Comparison of ENCODE assay signal across 27 cellular contexts in the genomic region with DNA sequence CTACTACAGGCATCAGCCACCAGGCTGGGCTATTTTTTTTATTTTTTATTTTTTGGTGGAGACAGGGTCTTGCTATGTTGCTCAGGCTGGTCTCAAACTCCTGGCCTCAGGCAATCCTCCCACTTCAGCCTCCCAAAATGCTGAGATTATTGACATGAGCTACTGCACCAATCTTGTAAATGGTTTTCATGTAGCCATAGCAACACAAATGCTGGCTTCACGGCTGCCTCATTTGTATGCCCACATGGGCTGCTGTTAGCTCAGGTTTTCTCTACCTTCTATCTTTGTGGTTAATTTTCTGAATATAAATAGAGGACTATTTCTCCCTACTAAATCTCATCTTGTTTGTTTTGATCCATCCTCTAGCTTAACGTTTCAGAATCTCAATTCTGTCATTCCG. TPM values are rescaled to one million over a fixed set of nuclear protein-coding genes. Genes with fewer than 3 reads are reported as not detected.
DNase-seq lines count a peak whose midpoint lies in the region; ATAC-seq lines count a peak whose summit lies in the region.
"Had no signal": no experiment of that assay in that cellular context is flagged by ENCODE, and none has a peak within 500 bp of the region (broad histone marks: within the 10 kb centered on the region; RNA-seq: fewer than 3 reads in every experiment).

No MANE protein-coding gene starts in this region.

- no peak for ATAC-seq in GM18909 (IDR thresholded peaks at IDR 0.05; ENCODE audit: poor library complexity, unreplicated experiment)
- ATAC-seq: GM12878, HCT116, Right ventricle myocardium inferior, SK-N-SH treated with all-trans-retinoic acid at 6 μM for 48 hours, T-helper 17 cell had no signal

- H3K9me3 ChIP-seq in Karpas-422 (ENCODE audit: low read length): peaks cover 7% of the 10 kb centered on the region; the same call in 1 of the 2 replicates
- H3K9me3 ChIP-seq: BE2C, SJCRH30 had no signal

- H3K4me1 ChIP-seq in Karpas-422 (ENCODE audit: low read length) (peaks cover 78% of the 10 kb centered on the region), mesendoderm (ENCODE audit: control insufficient read depth, low read depth, low read length) (peaks cover 2% of the 10 kb centered on the region)

- H3K4me3 ChIP-seq in Karpas-422 (ENCODE audit: low read length) (peak overlapping the region; percentile 44), mesendoderm (ENCODE audit: low read length) (no peak overlapping the region)
- H3K4me3 ChIP-seq: GM12878, PC-9, SJCRH30 had no signal

- H3K27me3 ChIP-seq in Karpas-422 (ENCODE audit: low read length): no peaks in the 10 kb centered on the region
- H3K27me3 ChIP-seq in mesendoderm (ENCODE audit: insufficient read depth, low read length, poor library complexity): no peaks in the 10 kb centered on the region
- H3K27me3 ChIP-seq: BE2C, SJCRH30 had no signal

- H3K79me2 ChIP-seq in Karpas-422 (ENCODE audit: low read length): peaks cover 48% of the 10 kb centered on the region
- no peaks in the 10 kb centered on the region for H3K79me2 ChIP-seq in mesendoderm (ENCODE audit: control insufficient read depth, insufficient read depth, low read length)

- no peaks in the 10 kb centered on the region for H4K20me1 ChIP-seq in Karpas-422 (ENCODE audit: insufficient read depth, low read depth, low read length)

- H3K36me3 ChIP-seq in Karpas-422 (ENCODE audit: insufficient read depth, low read length) (peaks cover 10% of the 10 kb centered on the region; the same call in 1 of the 2 replicates), mesendoderm (ENCODE audit: control insufficient read depth, insufficient read depth, low read length) (no peaks in the 10 kb centered on the region)
- H3K36me3 ChIP-seq: BE2C, SJCRH30 had no signal

- H2AFZ ChIP-seq in Karpas-422 (ENCODE audit: low read length): no peak overlapping the region
- H2AFZ ChIP-seq: PC-9 had no signal

- H3K18ac ChIP-seq in mesendoderm (ENCODE audit: low read length): no peak overlapping the region

- H2BK5ac ChIP-seq in mesendoderm (ENCODE audit: low read length): no peak overlapping the region

- no peak overlapping the region for H3K23ac ChIP-seq in mesendoderm (ENCODE audit: low read length)

- no CpG with 5 or more reads among the region's 3 CpGs for WGBS in mesendoderm (ENCODE audit: extremely low coverage, insufficient coverage, low lambda C conversion rate)

- no peaks in the 10 kb centered on the region for H3K9me2 ChIP-seq in Karpas-422 (replicated peaks; ENCODE audit: insufficient read depth, low read length)

- H3K4me2 ChIP-seq in Karpas-422 (ENCODE audit: low read depth, low read length, poor library complexity, severe bottlenecking): peak overlapping the region; percentile 72
- H3K4me2 ChIP-seq in mesendoderm (ENCODE audit: low read length): no peak overlapping the region
- H3K4me2 ChIP-seq: PC-9 had no signal

- no peak overlapping the region for H3K4ac ChIP-seq in mesendoderm (ENCODE audit: low read depth, low read length)

- H3K56ac ChIP-seq in mesendoderm (ENCODE audit: low read length): no peak overlapping the region

- H2BK15ac ChIP-seq in mesendoderm (replicated peaks; ENCODE audit: low read depth): no peak overlapping the region

- H4K5ac ChIP-seq in mesendoderm (ENCODE audit: low read length): no peak overlapping the region

- no peaks in the 10 kb centered on the region for H3K79me1 ChIP-seq in mesendoderm (ENCODE audit: low read length)

- H2BK120ac ChIP-seq in mesendoderm (ENCODE audit: low read depth, low read length): no peak overlapping the region

- peak; percentile 15 for DNase-seq in DMS53 (lab: John Stamatoyannopoulos, UW)
- no peak for DNase-seq in DMS53 treated with DMSO at 0.1 percent for 48 hours (lab: John Stamatoyannopoulos, UW; ENCODE audit: unreplicated experiment)
- DNase-seq in Karpas-422: peak; percentile 86
- peak; percentile 76 for DNase-seq in NCI-H82 (lab: John Stamatoyannopoulos, UW)
- peak; percentile 25 for DNase-seq in mesendoderm
- DNase-seq in activated CD8-positive, alpha-beta memory T cell treated with anti-CD3 and anti-CD28 coated beads for 24 hours: no peak
- DNase-seq in COLO829 (ENCODE audit: low spot score): no peak
- DNase-seq: 8988T; ACHN; BE2C; CD8-positive, alpha-beta memory T cell; DMS79; EL; GDM1; Kasumi-1; NCI-H1092 treated with DMSO at 0.1 percent for 48 hours; NCI-H146; NCI-H1930; NK-92 treated with Interleukin-12 subunit alpha and Interleukin-12 subunit beta, amount 100 ng/mL, for 24 hours; PC-9; SJCRH30; T-helper 17 cell had no signal

- no peak overlapping the region for H2AK5ac ChIP-seq in mesendoderm (ENCODE audit: low read length)

- H3K27ac ChIP-seq in Karpas-422 (ENCODE audit: low read length) (peak overlapping the region; percentile 90), mesendoderm (ENCODE audit: low read depth, low read length) (no peak overlapping the region)
- H3K27ac ChIP-seq: PC-9, SJCRH30 had no signal

- H4K8ac ChIP-seq in mesendoderm (ENCODE audit: low read depth, low read length): no peak overlapping the region

- peak overlapping the region; percentile 23 for H3K9ac ChIP-seq in Karpas-422 (ENCODE audit: low read length)
- H3K9ac ChIP-seq in mesendoderm (ENCODE audit: low read length): no peak overlapping the region

RNA-seq across cellular contexts. Expression of a gene that starts 58.2 kb away (rescaled TPM):
- 19.7 and 19.9 TPM in 2 replicates for total RNA-seq in Karpas-422 (2014; rRNA removed; shearing (Covaris generic); ENCODE audit: low replicate concordance)
- polyA plus RNA-seq in mesendoderm (2013, experiment 1 of 2): 2.7 TPM
- 2.5 TPM for polyA plus RNA-seq in mesendoderm (2013, experiment 2 of 2)

Comparison
In these comparisons a context has a peak if more than half of its experiments do, and no peak if none do; other contexts are left out.
1. DNase-seq: peak in DMS53 (single experiment), Karpas-422 (single experiment), NCI-H82 (single experiment) and mesendoderm (single experiment); none in DMS53 treated with DMSO at 0.1 percent for 48 hours (single experiment), activated CD8-positive, alpha-beta memory T cell treated with anti-CD3 and anti-CD28 coated beads for 24 hours (single experiment) and COLO829 (single experiment).